Comparison of ENCODE assay signal across 3 cellular contexts in the genomic region with DNA sequence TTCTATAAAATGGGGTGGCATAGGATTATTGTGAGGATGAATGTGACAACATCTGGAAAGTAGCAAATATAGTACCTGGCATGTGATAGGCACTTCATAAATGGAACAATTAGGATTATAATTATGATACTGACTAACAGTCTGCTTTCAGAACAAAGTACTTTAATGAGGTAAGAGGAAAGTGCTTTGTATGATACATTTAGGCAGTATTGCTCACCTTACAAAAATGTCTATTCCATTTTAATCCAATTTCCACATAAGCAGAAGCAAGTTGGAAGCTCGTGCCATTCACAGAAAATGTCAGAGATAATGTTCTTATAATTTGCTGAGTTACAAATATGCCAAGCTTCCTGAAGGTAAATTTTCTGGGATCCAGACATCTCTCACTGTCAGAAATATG.
TF ChIP-seq lines count a peak whose summit lies in the region.

No MANE protein-coding gene starts in this region.

TF ChIP-seq in SK-N-SH treated with all-trans-retinoic acid at 6 μM for 48 hours, 23 proteins besides CTCF, POLR2A, EP300 and RAD21 (continued from another document):
- TF ChIP-seq CSRNP3 (CRISPR knock-in tag; IDR thresholded peaks at IDR 0.05) (no peak), BACH2 (CRISPR knock-in tag; IDR thresholded peaks at IDR 0.05; ENCODE audit: borderline replicate concordance) (no peak), ZC3H10 (CRISPR knock-in tag; IDR thresholded peaks at IDR 0.05) (0 out of 2 replicates have a peak, but pooled peaks have one; percentile 18), OSR1 (CRISPR knock-in tag; IDR thresholded peaks at IDR 0.05) (no peak)
- TF ChIP-seq, protein P1, sequence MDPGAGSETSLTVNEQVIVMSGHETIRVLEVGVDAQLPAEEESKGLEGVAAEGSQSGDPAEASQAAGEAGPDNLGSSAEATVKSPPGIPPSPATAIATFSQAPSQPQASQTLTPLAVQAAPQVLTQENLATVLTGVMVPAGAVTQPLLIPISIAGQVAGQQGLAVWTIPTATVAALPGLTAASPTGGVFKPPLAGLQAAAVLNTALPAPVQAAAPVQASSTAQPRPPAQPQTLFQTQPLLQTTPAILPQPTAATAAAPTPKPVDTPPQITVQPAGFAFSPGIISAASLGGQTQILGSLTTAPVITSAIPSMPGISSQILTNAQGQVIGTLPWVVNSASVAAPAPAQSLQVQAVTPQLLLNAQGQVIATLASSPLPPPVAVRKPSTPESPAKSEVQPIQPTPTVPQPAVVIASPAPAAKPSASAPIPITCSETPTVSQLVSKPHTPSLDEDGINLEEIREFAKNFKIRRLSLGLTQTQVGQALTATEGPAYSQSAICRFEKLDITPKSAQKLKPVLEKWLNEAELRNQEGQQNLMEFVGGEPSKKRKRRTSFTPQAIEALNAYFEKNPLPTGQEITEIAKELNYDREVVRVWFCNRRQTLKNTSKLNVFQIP (CRISPR knock-in tag; IDR thresholded peaks at IDR 0.05; ENCODE audit: borderline replicate concordance, low read depth): no peak

TF ChIP-seq in SK-N-SH, 30 proteins besides CTCF, POLR2A, EP300 and RAD21 (continued from another document):
- no peak for TF ChIP-seq IRF3 (IDR thresholded peaks at IDR 0.05; ENCODE audit: low read depth, low read length)
- no peak for TF ChIP-seq JUND (IDR thresholded peaks at IDR 0.05)
- TF ChIP-seq, protein P2, sequence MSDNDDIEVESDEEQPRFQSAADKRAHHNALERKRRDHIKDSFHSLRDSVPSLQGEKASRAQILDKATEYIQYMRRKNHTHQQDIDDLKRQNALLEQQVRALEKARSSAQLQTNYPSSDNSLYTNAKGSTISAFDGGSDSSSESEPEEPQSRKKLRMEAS (IDR thresholded peaks at IDR 0.05; ENCODE audit: low read depth): no peak
- no peak for TF ChIP-seq RCOR1 (IDR thresholded peaks at IDR 0.05; ENCODE audit: low read length)
- TF ChIP-seq SIN3A (IDR thresholded peaks at IDR 0.05; ENCODE audit: borderline replicate concordance, low read depth, low read length): no peak
- TF ChIP-seq TCF12 (IDR thresholded peaks at IDR 0.05): no peak
- no peak for TF ChIP-seq FOXJ3 (CRISPR knock-in tag; IDR thresholded peaks at IDR 0.05)
- TF ChIP-seq TEAD4 (IDR thresholded peaks at IDR 0.05; ENCODE audit: borderline replicate concordance, insufficient read depth): no peak
- TF ChIP-seq, protein P3, sequence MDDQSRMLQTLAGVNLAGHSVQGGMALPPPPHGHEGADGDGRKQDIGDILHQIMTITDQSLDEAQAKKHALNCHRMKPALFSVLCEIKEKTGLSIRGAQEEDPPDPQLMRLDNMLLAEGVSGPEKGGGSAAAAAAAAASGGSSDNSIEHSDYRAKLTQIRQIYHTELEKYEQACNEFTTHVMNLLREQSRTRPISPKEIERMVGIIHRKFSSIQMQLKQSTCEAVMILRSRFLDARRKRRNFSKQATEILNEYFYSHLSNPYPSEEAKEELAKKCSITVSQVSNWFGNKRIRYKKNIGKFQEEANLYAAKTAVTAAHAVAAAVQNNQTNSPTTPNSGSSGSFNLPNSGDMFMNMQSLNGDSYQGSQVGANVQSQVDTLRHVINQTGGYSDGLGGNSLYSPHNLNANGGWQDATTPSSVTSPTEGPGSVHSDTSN (IDR thresholded peaks at IDR 0.05): no peak
- no peak for TF ChIP-seq USF2 (IDR thresholded peaks at IDR 0.05; ENCODE audit: borderline replicate concordance, low read depth, low read length)
- TF ChIP-seq RXRA (IDR thresholded peaks at IDR 0.05; ENCODE audit: borderline replicate concordance, low read depth): no peak

TF ChIP-seq in neural cell, 6 proteins besides CTCF, POLR2A, EP300 and RAD21 (continued from another document):
- TF ChIP-seq, protein P4, sequence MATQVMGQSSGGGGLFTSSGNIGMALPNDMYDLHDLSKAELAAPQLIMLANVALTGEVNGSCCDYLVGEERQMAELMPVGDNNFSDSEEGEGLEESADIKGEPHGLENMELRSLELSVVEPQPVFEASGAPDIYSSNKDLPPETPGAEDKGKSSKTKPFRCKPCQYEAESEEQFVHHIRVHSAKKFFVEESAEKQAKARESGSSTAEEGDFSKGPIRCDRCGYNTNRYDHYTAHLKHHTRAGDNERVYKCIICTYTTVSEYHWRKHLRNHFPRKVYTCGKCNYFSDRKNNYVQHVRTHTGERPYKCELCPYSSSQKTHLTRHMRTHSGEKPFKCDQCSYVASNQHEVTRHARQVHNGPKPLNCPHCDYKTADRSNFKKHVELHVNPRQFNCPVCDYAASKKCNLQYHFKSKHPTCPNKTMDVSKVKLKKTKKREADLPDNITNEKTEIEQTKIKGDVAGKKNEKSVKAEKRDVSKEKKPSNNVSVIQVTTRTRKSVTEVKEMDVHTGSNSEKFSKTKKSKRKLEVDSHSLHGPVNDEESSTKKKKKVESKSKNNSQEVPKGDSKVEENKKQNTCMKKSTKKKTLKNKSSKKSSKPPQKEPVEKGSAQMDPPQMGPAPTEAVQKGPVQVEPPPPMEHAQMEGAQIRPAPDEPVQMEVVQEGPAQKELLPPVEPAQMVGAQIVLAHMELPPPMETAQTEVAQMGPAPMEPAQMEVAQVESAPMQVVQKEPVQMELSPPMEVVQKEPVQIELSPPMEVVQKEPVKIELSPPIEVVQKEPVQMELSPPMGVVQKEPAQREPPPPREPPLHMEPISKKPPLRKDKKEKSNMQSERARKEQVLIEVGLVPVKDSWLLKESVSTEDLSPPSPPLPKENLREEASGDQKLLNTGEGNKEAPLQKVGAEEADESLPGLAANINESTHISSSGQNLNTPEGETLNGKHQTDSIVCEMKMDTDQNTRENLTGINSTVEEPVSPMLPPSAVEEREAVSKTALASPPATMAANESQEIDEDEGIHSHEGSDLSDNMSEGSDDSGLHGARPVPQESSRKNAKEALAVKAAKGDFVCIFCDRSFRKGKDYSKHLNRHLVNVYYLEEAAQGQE (IDR thresholded peaks at IDR 0.05; ENCODE audit: borderline replicate concordance): no peak
- no peak for TF ChIP-seq TAF1 (IDR thresholded peaks at IDR 0.05; ENCODE audit: low read depth)
- TF ChIP-seq EZH2 (IDR thresholded peaks at IDR 0.05; ENCODE audit: borderline replicate concordance, insufficient read depth, low read length, poor library complexity, severe bottlenecking): no peak
- no peak for TF ChIP-seq MXI1 (conservative IDR thresholded peaks at IDR 0.05; ENCODE audit: poor library complexity, severe bottlenecking)
